Comparison of ENCODE assay signal across 24 cellular contexts in genomic region chr11:62116458-62116857, GRCh38.
"Had no signal": no experiment of that assay in that cellular context is flagged by ENCODE, and none has a peak within 500 bp of the region (broad histone marks: within the 10 kb centered on the region; RNA-seq: fewer than 3 reads in every experiment).

No MANE protein-coding gene starts in this region.

- H3K4me1 ChIP-seq: SJCRH30 had no signal

- ATAC-seq: activated T-helper 17 cell treated with anti-CD3 and anti-CD28 coated beads, Interleukin-2, amount 50 U/mL, for 72 hours; Panc1; SK-N-SH treated with all-trans-retinoic acid at 6 μM for 48 hours had no signal

- H3K27me3 ChIP-seq: SJCRH30 had no signal

- H3K36me3 ChIP-seq: SJCRH30 had no signal

- H3K27ac ChIP-seq: RWPE1, SJCRH30 had no signal

- DNase-seq: activated CD4-positive, alpha-beta memory T cell treated with anti-CD3 and anti-CD28 coated beads, Interleukin-2, amount 10 ng/mL, durations not matched to agents 7 days and 5 days; activated CD4-positive, alpha-beta T cell treated with anti-CD3 and anti-CD28 coated beads, Interleukin-2, amount 50 U/mL, for 1 hour; activated gamma-delta T cell; activated naive CD4-positive, alpha-beta T cell treated with anti-CD3 and anti-CD28 coated beads for 36 hours; activated T-cell treated with anti-CD3 and anti-CD28 coated beads for 4 hours; activated T-cell treated with anti-CD3 and anti-CD28 coated beads, Interleukin-2, amount 50 U/mL, for 48 hours; amygdala; cerebellar nuclear complex; Kasumi-1; NCI-H1048; NCI-H146; NCI-H187 treated with DMSO at 0.1 percent for 48 hours; NCI-H2081 treated with DMSO at 0.1 percent for 48 hours; NCI-H2227 treated with DMSO at 0.1 percent for 48 hours; NCI-H446 treated with DMSO at 0.1 percent for 48 hours; NCI-H526; NCI-H82; Right ventricle myocardium superior; SJCRH30 had no signal

- FAIRE-seq: colon had no signal

- H3K4me3 ChIP-seq: SJCRH30 had no signal
